Comparison of ENCODE assay signal across 18 cellular contexts in the genomic region with DNA sequence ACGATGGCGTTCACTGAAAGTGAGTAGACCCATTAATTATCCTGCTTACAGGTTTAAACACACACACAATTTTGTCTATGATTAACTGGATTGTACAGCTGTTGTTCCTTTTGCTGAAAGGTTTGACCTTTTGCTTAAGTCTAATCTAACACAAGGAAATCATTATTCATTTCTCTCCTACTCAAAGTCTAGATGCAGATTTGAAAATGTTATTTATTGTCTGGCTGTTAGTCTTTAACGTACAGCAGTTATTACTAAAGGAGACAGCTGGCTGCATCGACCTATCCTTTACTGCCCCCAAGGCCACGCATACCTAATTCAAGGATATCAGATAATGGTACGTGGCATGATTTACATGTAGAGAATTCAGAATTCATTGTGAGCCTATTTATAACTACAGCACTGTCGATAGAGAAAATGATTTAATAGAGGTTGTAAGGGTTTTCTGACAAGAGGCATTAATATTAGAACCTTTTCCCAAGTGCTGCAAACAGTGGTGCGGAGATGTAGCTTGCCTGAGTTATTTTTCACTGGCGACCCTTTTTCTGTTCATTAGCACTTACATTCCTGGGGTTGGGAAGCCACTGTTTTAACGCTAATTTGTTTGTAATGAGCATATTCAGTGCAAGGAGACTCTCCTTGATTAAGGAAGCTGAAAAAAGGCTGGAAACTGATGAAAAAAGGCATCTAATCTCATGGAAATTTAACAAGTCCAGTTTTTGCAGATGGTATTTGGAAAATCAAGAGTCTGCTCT.
DNase-seq lines count a peak whose midpoint lies in the region; ATAC-seq, FAIRE-seq and TF ChIP-seq lines count a peak whose summit lies in the region.
"Had no signal": no experiment of that assay in that cellular context is flagged by ENCODE, and none has a peak within 500 bp of the region (broad histone marks: within the 10 kb centered on the region; RNA-seq: fewer than 3 reads in every experiment).

No MANE protein-coding gene starts in this region.

- peaks cover 39% of the 10 kb centered on the region for H3K4me1 ChIP-seq in HUES48 (ENCODE audit: control insufficient read depth, insufficient read depth, low read length)
- no peaks in the 10 kb centered on the region for H3K4me1 ChIP-seq in tibial nerve
- H3K4me1 ChIP-seq: spleen had no signal

- no peaks in the 10 kb centered on the region for H3K36me3 Mint-ChIP-seq in neural crest cell (ENCODE audit: low read depth)
- H3K36me3 Mint-ChIP-seq: CD4-positive, CD25-positive, alpha-beta regulatory T cell had no signal

- peak; percentile 23 for FAIRE-seq in bronchial epithelial cell (lab: Jason Lieb, UNC)
- no peak for FAIRE-seq in H54 (lab: Jason Lieb, UNC)

- H3K27me3 ChIP-seq in HUES48 (ENCODE audit: control insufficient read depth, insufficient read depth, low read length): no peaks in the 10 kb centered on the region
- H3K27me3 ChIP-seq in bronchial epithelial cell (ENCODE audit: control insufficient read depth, insufficient read depth, low read length): no peaks in the 10 kb centered on the region
- no peaks in the 10 kb centered on the region for H3K27me3 ChIP-seq in tibial nerve
- H3K27me3 ChIP-seq: adrenal gland, SJSA1, spleen had no signal

- TF ChIP-seq CTCF in bronchial epithelial cell (IDR thresholded peaks at IDR 0.05; ENCODE audit: insufficient read depth, low read length, severe bottlenecking) (no peak), neural crest cell (conservative IDR thresholded peaks at IDR 0.05) (no peak), tibial nerve (IDR thresholded peaks at IDR 0.05) (no peak)

- H3K9ac ChIP-seq in HUES48 (ENCODE audit: low read depth, low read length): 0 out of 2 replicates have a peak overlapping the region, but pooled peaks have one; percentile 0

- no peak overlapping the region for H3K27ac ChIP-seq in HUES48 (ENCODE audit: low read depth, low read length)
- no peak overlapping the region for H3K27ac ChIP-seq in tibial nerve
- H3K27ac ChIP-seq: adrenal gland, SJSA1, spleen, thoracic aorta had no signal

- H3K27ac Mint-ChIP-seq in neural crest cell (ENCODE audit: unreplicated experiment): peak overlapping the region; percentile 20
- H3K27ac Mint-ChIP-seq: CD4-positive, CD25-positive, alpha-beta regulatory T cell had no signal

- peaks cover 5% of the 10 kb centered on the region; the same call in 1 of the 2 replicates for H3K9me3 ChIP-seq in HUES48 (ENCODE audit: control insufficient read depth, insufficient read depth, low read length)
- no peaks in the 10 kb centered on the region for H3K9me3 ChIP-seq in tibial nerve
- H3K9me3 ChIP-seq: adrenal gland, SJSA1, thoracic aorta had no signal

- no peak overlapping the region for H3K4me3 Mint-ChIP-seq in neural crest cell
- H3K4me3 Mint-ChIP-seq: CD4-positive, CD25-positive, alpha-beta regulatory T cell had no signal

- TF ChIP-seq POLR2A in H54 (IDR thresholded peaks at IDR 0.05; ENCODE audit: low read depth, low read length) (no peak), tibial nerve (IDR thresholded peaks at IDR 0.05) (no peak)

- peak overlapping the region; percentile 5; the same call in 1 of the 2 replicates for H3K4me3 ChIP-seq in HUES48 (ENCODE audit: low read depth, low read length)
- no peak overlapping the region for H3K4me3 ChIP-seq in bronchial epithelial cell (ENCODE audit: low read depth, low read length)
- H3K4me3 ChIP-seq in tibial nerve: no peak overlapping the region
- H3K4me3 ChIP-seq: adrenal gland, SJSA1, spleen, thoracic aorta had no signal

- 41 to 48% methylated on average over 10 of the region's 10 CpGs for WGBS in tibial nerve, 2 donors

- DNase-seq in NCI-H526 (lab: John Stamatoyannopoulos, UW) (peak; percentile 69), bronchial epithelial cell (ENCODE audit: low read depth) (no peak), neural crest cell (ENCODE audit: low read depth, low spot score) (no peak), H54 (ENCODE audit: insufficient read length, low spot score) (no peak), tibial nerve (ENCODE audit: low spot score in 2 of 2) (no peak)
- DNase-seq in stimulated activated CD8-positive, alpha-beta memory T cell treated with anti-CD3 and anti-CD28 coated beads, Interleukin-4, amount 100 ng/mL, for 48 hours: no peak
- DNase-seq: activated T-cell treated with anti-CD3 and anti-CD28 coated beads for 4 hours; adrenal gland; CD4-positive, CD25-positive, alpha-beta regulatory T cell; cortex of kidney; KG1; NCI-H510A; spleen had no signal

- H3K9me3 Mint-ChIP-seq in neural crest cell: peaks cover 10% of the 10 kb centered on the region

- no peaks in the 10 kb centered on the region for H3K36me3 ChIP-seq in HUES48 (ENCODE audit: control insufficient read depth, insufficient read depth, low read length)
- no peaks in the 10 kb centered on the region for H3K36me3 ChIP-seq in bronchial epithelial cell (ENCODE audit: control insufficient read depth, insufficient read depth, low read length)
- H3K36me3 ChIP-seq in tibial nerve: no peaks in the 10 kb centered on the region
- H3K36me3 ChIP-seq: adrenal gland, SJSA1, spleen, thoracic aorta had no signal

- no peak for TF ChIP-seq EP300 in tibial nerve (IDR thresholded peaks at IDR 0.05)

- no peak for ATAC-seq in HG03565 (IDR thresholded peaks at IDR 0.05; ENCODE audit: unreplicated experiment)
- ATAC-seq: activated CD4-positive, CD25-positive, alpha-beta regulatory T cell treated with anti-CD3 and anti-CD28 coated beads, Interleukin-2, amount 50 U/mL, for 24 hours had no signal

- peaks cover 35% of the 10 kb centered on the region for H3K4me1 Mint-ChIP-seq in neural crest cell
- H3K4me1 Mint-ChIP-seq: CD4-positive, CD25-positive, alpha-beta regulatory T cell had no signal

- no peaks in the 10 kb centered on the region for H3K27me3 Mint-ChIP-seq in neural crest cell (ENCODE audit: low read depth)
- H3K27me3 Mint-ChIP-seq: CD4-positive, CD25-positive, alpha-beta regulatory T cell had no signal

Comparison
In these comparisons a context has a peak if more than half of its experiments do, and no peak if none do; other contexts are left out.
1. DNase-seq: peak in NCI-H526 (2 of 2); none in bronchial epithelial cell (single experiment), neural crest cell (single experiment), H54 (single experiment), stimulated activated CD8-positive, alpha-beta memory T cell treated with anti-CD3 and anti-CD28 coated beads, Interleukin-4, amount 100 ng/mL, for 48 hours (single experiment) and tibial nerve (0 of 2).